Comparison of ENCODE assay signal across 1 cellular context in genomic region chr6:28808383-28808782, GRCh38.
TF ChIP-seq lines count a peak whose summit lies in the region.

No MANE protein-coding gene starts in this region.

TF ChIP-seq in K562, 482 proteins besides CTCF, POLR2A, EP300 and RAD21 (continued from another document):
- TF ChIP-seq MCM7 (IDR thresholded peaks at IDR 0.05), result no peak
- no peak for TF ChIP-seq STAG1 (CRISPR knock-in tag; IDR thresholded peaks at IDR 0.05; ENCODE audit: borderline replicate concordance)
- TF ChIP-seq ZNF644 (tag; IDR thresholded peaks at IDR 0.05; ENCODE audit: low read depth), result 0 out of 2 replicates have a peak, but pooled peaks have one; percentile 50
- TF ChIP-seq ZBTB26 (CRISPR knock-in tag; IDR thresholded peaks at IDR 0.05), result no peak
- TF ChIP-seq ZNF134 (CRISPR knock-in tag; conservative IDR thresholded peaks at IDR 0.05), result no peak
- TF ChIP-seq UBTF (IDR thresholded peaks at IDR 0.05; ENCODE audit: borderline replicate concordance in 1 of 2, low read depth in 2 of 2, low read length in 2 of 2), result peak in 1 of 2 experiments; percentile 27; a peak in 1 of 4 replicates
- 0 out of 2 replicates have a peak, but pooled peaks have one; percentile 21 for TF ChIP-seq ZNF263 (CRISPR knock-in tag; IDR thresholded peaks at IDR 0.05; ENCODE audit: borderline replicate concordance)
- TF ChIP-seq ZNF316 (IDR thresholded peaks at IDR 0.05), result no peak
- no peak for TF ChIP-seq BRF2 (IDR thresholded peaks at IDR 0.05; ENCODE audit: borderline replicate concordance, insufficient read depth, insufficient read length)
- TF ChIP-seq CXXC5 (CRISPR knock-in tag; IDR thresholded peaks at IDR 0.05), result peak; percentile 32; the same call in 1 of the 2 replicates
- TF ChIP-seq PHF20 (IDR thresholded peaks at IDR 0.05; ENCODE audit: partially characterized antibody), result no peak
- TF ChIP-seq TFAM (CRISPR knock-in tag; conservative IDR thresholded peaks at IDR 0.05), result no peak
- no peak for TF ChIP-seq REST (CRISPR knock-in tag; IDR thresholded peaks at IDR 0.05; ENCODE audit: low read depth)
- no peak for TF ChIP-seq HMG20A (CRISPR knock-in tag; conservative IDR thresholded peaks at IDR 0.05)
- TF ChIP-seq ZNF589 (CRISPR knock-in tag; IDR thresholded peaks at IDR 0.05; ENCODE audit: low read depth), result 0 out of 2 replicates have a peak, but pooled peaks have one; percentile 30
- TF ChIP-seq ZNF766 (CRISPR knock-in tag; conservative IDR thresholded peaks at IDR 0.05), result peak; percentile 44; the same call in 1 of the 2 replicates
- TF ChIP-seq BDP1 (IDR thresholded peaks at IDR 0.05; ENCODE audit: insufficient read depth, insufficient read length), result no peak
- no peak for TF ChIP-seq ZNF696 (CRISPR knock-in tag; conservative IDR thresholded peaks at IDR 0.05)
- TF ChIP-seq DACH1 (IDR thresholded peaks at IDR 0.05; ENCODE audit: partially characterized antibody), result peak; percentile 4
- TF ChIP-seq NR0B1 (IDR thresholded peaks at IDR 0.05; ENCODE audit: partially characterized antibody), result no peak
- TF ChIP-seq ZNF511 (CRISPR knock-in tag; IDR thresholded peaks at IDR 0.05), result no peak
- peak; percentile 10; the same call in 1 of the 2 replicates for TF ChIP-seq PHB2 (IDR thresholded peaks at IDR 0.05; ENCODE audit: low read depth)
- peak; percentile 30; the same call in 1 of the 2 replicates for TF ChIP-seq GTF2E2 (tag; IDR thresholded peaks at IDR 0.05)
- TF ChIP-seq ZNF184 (CRISPR knock-in tag; IDR thresholded peaks at IDR 0.05), result no peak
- no peak for TF ChIP-seq GATA2 (CRISPR knock-in tag; IDR thresholded peaks at IDR 0.05)
- TF ChIP-seq ZNF785 (CRISPR knock-in tag; IDR thresholded peaks at IDR 0.05), result no peak
- TF ChIP-seq NR1H2 (CRISPR knock-in tag; IDR thresholded peaks at IDR 0.05), result no peak
- no peak for TF ChIP-seq ETV5 (CRISPR knock-in tag; IDR thresholded peaks at IDR 0.05; ENCODE audit: low read depth)
- no peak for TF ChIP-seq ZNF24 (IDR thresholded peaks at IDR 0.05)
- TF ChIP-seq GMEB1 (CRISPR knock-in tag; IDR thresholded peaks at IDR 0.05), result no peak
- TF ChIP-seq ZNF384 (IDR thresholded peaks at IDR 0.05; ENCODE audit: low read depth, low read length), result 0 out of 2 replicates have a peak, but pooled peaks have one; percentile 3
- no peak for TF ChIP-seq ZNF124 (CRISPR knock-in tag; IDR thresholded peaks at IDR 0.05)
- no peak for TF ChIP-seq ZNF655 (CRISPR knock-in tag; IDR thresholded peaks at IDR 0.05)
